Comparison of ENCODE assay signal across 10 cellular contexts in the genomic region with DNA sequence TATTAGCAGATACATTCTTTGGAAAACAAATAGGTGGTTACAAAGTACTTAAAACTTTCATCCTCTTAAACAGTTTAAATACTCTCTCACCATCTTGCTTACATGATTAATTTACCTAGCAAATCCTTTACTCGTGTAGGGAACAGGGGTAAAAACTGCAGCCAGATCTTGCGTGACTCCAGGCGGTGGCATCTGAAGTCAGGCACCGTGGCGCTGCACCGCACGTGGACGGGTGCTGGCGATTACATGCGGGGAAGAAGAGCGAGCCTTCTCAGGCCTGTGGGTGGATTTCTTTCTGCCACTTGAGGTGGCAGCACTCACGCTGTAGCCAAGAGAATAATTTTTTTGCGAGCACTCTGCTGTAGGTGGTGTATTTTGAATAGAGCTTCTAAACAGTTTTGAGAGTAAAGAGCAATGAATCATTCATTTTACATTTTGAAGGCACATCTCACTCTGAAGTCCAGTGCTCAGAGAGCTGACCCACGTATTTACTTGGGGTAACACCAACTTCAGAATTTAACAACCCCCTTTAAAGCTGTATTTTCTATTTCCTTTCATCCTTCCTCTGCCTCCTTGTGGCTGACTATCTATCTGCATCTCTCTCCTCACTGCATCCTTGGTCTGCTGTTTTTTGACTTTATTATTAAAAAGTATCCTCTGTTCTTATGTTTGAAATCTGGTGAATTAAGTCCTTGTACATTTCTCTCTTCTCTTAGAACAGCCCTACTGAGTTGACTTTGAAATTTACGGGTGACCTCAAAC.
DNase-seq lines count a peak whose midpoint lies in the region; ATAC-seq, FAIRE-seq and TF ChIP-seq lines count a peak whose summit lies in the region.
"Had no signal": no experiment of that assay in that cellular context is flagged by ENCODE, and none has a peak within 500 bp of the region (broad histone marks: within the 10 kb centered on the region; RNA-seq: fewer than 3 reads in every experiment).

No MANE protein-coding gene starts in this region.

- TF ChIP-seq POLR2A in body of pancreas (IDR thresholded peaks at IDR 0.05) (no peak), lower leg skin (IDR thresholded peaks at IDR 0.05) (no peak)

- no peaks in the 10 kb centered on the region for H3K4me1 ChIP-seq in body of pancreas

- FAIRE-seq in HTR-8/SVneo (lab: Jason Lieb, UNC): no peak

- H3K27ac ChIP-seq in body of pancreas: no peak overlapping the region

- WGBS in body of pancreas, 2 donors: 83 to 89% methylated on average over 15 of the region's 15 CpGs
- WGBS in lower leg skin, 2 donors: 87% methylated on average over 15 of the region's 15 CpGs

- TF ChIP-seq CTCF in AG09319 (IDR thresholded peaks at IDR 0.05; ENCODE audit: low read depth, low read length) (peak; percentile 52), body of pancreas (IDR thresholded peaks at IDR 0.05) (peak in 4 of 7 experiments; percentile 25 to 34 (median 28)), lower leg skin (IDR thresholded peaks at IDR 0.05) (no peak)

- no peak for DNase-seq in AG09319 (ENCODE audit: extremely low read depth, low read depth)
- DNase-seq in HTR-8/SVneo (ENCODE audit: insufficient read length, low spot score): peak; percentile 29
- no peak for DNase-seq in body of pancreas
- DNase-seq in medulla oblongata (ENCODE audit: extremely low spot score): peak; percentile 27
- DNase-seq in stimulated activated naive CD8-positive, alpha-beta T cell treated with anti-CD3 and anti-CD28 coated beads, Interleukin-15, Interleukin-2, amounts not matched to agents 100 U/mL and 50 U/mL, for 24 hours: no peak
- DNase-seq in lower leg skin (ENCODE audit: low spot score in 2 of 2): no peak
- DNase-seq: left lung had no signal

- no peaks in the 10 kb centered on the region for H3K9me3 ChIP-seq in body of pancreas
- H3K9me3 ChIP-seq: left lung had no signal

- ATAC-seq in body of pancreas (no peak), GM19467 (IDR thresholded peaks at IDR 0.05; ENCODE audit: unreplicated experiment) (no peak), HG03135 (IDR thresholded peaks at IDR 0.05; ENCODE audit: unreplicated experiment) (no peak)
- no peak for ATAC-seq in stimulated activated naive CD8-positive, alpha-beta T cell treated with anti-CD3 and anti-CD28 coated beads, Interleukin-15, Interleukin-2, amounts not matched to agents 100 U/mL and 50 U/mL, for 24 hours
- ATAC-seq: activated CD4-positive, CD25-positive, alpha-beta regulatory T cell treated with anti-CD3 and anti-CD28 coated beads, Interleukin-2, amount 50 U/mL, for 24 hours; left lung had no signal

- H3K27me3 ChIP-seq in body of pancreas: no peaks in the 10 kb centered on the region
- H3K27me3 ChIP-seq: left lung had no signal

- intact Hi-C loops in body of pancreas (cut with DNase I): loop anchor here (10.0 kb wide), 2 partner anchors 71 to 311 kb away; partner anchors contain the start of gene EPAS1
- intact Hi-C loops in lower leg skin (cut with DNase I; ENCODE audit: low total_unique reads): loop anchor here (5.0 to 10.0 kb wide), 2 partner anchors 299 to 351 kb away; no protein-coding TSS in a partner anchor

- H3K36me3 ChIP-seq in body of pancreas (replicated peaks in 1 of 2; ENCODE audit: insufficient read depth in 1 of 2, low read depth in 2 of 2): peaks cover 1 to 22% of the 10 kb centered on the region in 2 donors

- H3K4me3 ChIP-seq in body of pancreas (no peak overlapping the region), lower leg skin (ENCODE audit: low read depth, poor library complexity, severe bottlenecking) (no peak overlapping the region)
- H3K4me3 ChIP-seq: left lung had no signal

Comparison
In these comparisons a context has a peak if more than half of its experiments do, and no peak if none do; other contexts are left out.
1. DNase-seq: peak in HTR-8/SVneo (single experiment) and medulla oblongata (single experiment); none in AG09319 (single experiment), body of pancreas (0 of 4), stimulated activated naive CD8-positive, alpha-beta T cell treated with anti-CD3 and anti-CD28 coated beads, Interleukin-15, Interleukin-2, amounts not matched to agents 100 U/mL and 50 U/mL, for 24 hours (single experiment) and lower leg skin (0 of 2).
2. CTCF ChIP-seq: peak in AG09319 (single experiment) and body of pancreas (4 of 7); none in lower leg skin (0 of 3).